7 cellular contexts compared by ENCODE assay signal in the genomic region with DNA sequence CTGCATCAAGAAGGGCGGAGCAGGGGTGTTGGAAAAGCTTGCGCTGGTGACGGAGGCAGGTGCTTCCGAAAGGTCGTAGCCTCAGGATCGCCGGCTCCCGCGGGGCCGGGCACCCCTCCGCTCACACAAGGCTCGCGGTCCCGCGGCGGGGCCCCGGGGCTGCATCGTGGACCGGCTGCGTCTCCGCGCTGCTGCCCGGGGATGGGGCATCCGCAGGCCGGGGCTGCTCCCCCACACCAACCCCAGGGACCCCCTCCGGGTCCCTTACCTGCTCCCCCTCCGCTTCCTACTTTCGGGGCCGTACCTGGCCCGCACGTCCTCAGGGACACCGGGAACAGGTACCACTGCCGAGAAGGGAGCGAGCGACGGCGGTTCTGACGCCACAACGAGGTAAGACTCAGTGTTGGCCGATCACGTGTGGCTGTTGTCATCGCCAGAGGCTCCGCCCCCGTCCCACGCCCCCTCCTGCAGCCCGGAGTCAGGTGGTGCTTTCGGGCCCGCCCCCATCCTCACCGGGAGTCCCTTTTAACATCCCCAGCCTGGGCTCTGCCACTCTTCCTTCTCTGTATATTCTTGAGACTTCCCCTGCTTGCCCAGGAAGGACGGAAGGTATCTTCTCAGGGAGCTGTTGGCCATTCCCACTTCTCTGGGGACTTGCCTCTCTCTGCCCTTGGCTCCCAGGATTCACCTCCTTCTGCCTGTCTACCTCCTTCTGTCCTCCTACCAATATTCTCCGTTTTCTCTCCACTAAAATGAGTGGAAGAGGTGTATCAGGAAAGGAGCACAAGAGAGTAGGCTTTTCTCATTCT. TPM values are rescaled to one million over a fixed set of nuclear protein-coding genes. Genes with fewer than 3 reads are reported as not detected.
DNase-seq lines count a peak whose midpoint lies in the region; ATAC-seq and TF ChIP-seq lines count a peak whose summit lies in the region.

TSS of gene BEX2 (minus strand) at position 399 of the 809 bp plus-strand sequence. CDS start 1,014 bp downstream, outside the sequence.

- peak; percentile 93 for ATAC-seq in GM18519 (IDR thresholded peaks at IDR 0.05; ENCODE audit: low FRiP score, unreplicated experiment)
- ATAC-seq in HG02981 (IDR thresholded peaks at IDR 0.05; ENCODE audit: unreplicated experiment) = peak; percentile 99

- H3K9ac ChIP-seq in endodermal cell (ENCODE audit: extremely low read depth, low read length, poor library complexity, severe bottlenecking) = peak within 1 kb of the TSS; percentile 57

- H3K27ac ChIP-seq in endodermal cell (ENCODE audit: low read depth, low read length) = no peak within 1 kb of the TSS

- no peaks in the 10 kb centered on the region for H3K36me3 Mint-ChIP-seq in endodermal cell (ENCODE audit: low read depth)

- DNase-seq in NCI-H2227 (lab: John Stamatoyannopoulos, UW; ENCODE audit: unreplicated experiment) (peak; percentile 91), endodermal cell (peak; percentile 98)
- DNase-seq in activated CD8-positive, alpha-beta memory T cell treated with anti-CD3 and anti-CD28 coated beads for 48 hours (ENCODE audit: low read depth in 2 of 3, low spot score in 2 of 3) = peak; percentile 23 to 39 (median 33)
- DNase-seq in stimulated activated CD8-positive, alpha-beta memory T cell treated with anti-CD3 and anti-CD28 coated beads, Interleukin-2, amount 100 ng/mL, for 1 hour (ENCODE audit: low read depth in 2 of 2) = peak; percentile 47 to 69

- WGBS in endodermal cell (ENCODE audit: insufficient coverage in 1 of 2, insufficient read length in 1 of 2), 2 experiments = 0% methylated on average over 2 to 50 of the region's 51 CpGs

- H3K4me3 ChIP-seq in endodermal cell (ENCODE audit: low read length) (peak within 1 kb of the TSS; percentile 75), mononuclear cell (ENCODE audit: low read length) (peak within 1 kb of the TSS; percentile 43)

- peak within 1 kb of the TSS; percentile 63 for H3K4me3 Mint-ChIP-seq in endodermal cell

- H3K4me1 ChIP-seq in endodermal cell (ENCODE audit: control insufficient read depth, insufficient read depth, low read length) (no peaks in the 10 kb centered on the region), mononuclear cell (ENCODE audit: insufficient read depth, low read length) (no peaks in the 10 kb centered on the region)

- H3K36me3 ChIP-seq in endodermal cell (ENCODE audit: control insufficient read depth, insufficient read depth, low read length) = no peaks in the 10 kb centered on the region

- no peaks in the 10 kb centered on the region for H3K27me3 ChIP-seq in endodermal cell (ENCODE audit: control insufficient read depth, insufficient read depth, low read length, poor library complexity, severe bottlenecking)
- H3K27me3 ChIP-seq in mononuclear cell (ENCODE audit: insufficient read depth, low read length) = no peaks in the 10 kb centered on the region

- peaks cover 7% of the 10 kb centered on the region for H3K9me3 Mint-ChIP-seq in endodermal cell

- H3K27me3 Mint-ChIP-seq in endodermal cell (ENCODE audit: insufficient read depth) = peaks cover 7% of the 10 kb centered on the region

- TF ChIP-seq CTCF in endodermal cell (conservative IDR thresholded peaks at IDR 0.05) = no peak

- peaks cover 3% of the 10 kb centered on the region for H3K4me1 Mint-ChIP-seq in endodermal cell

- H3K27ac Mint-ChIP-seq in endodermal cell = peak within 1 kb of the TSS; percentile 81

- no peaks in the 10 kb centered on the region for H3K9me3 ChIP-seq in endodermal cell (ENCODE audit: control insufficient read depth, low read length)
- H3K9me3 ChIP-seq in mononuclear cell (ENCODE audit: low read depth, low read length) = no peaks in the 10 kb centered on the region

RNA-seq across cellular contexts. Expression of gene BEX2, which starts in this region (rescaled TPM):
- total RNA-seq in endodermal cell (10 to 100 TPM; 23.6 to 32.3 TPM), mononuclear cell (32.5 TPM)
- polyA plus RNA-seq in endodermal cell (2013, experiment 1 of 2) = 30.5 TPM
- 31.7 TPM for polyA plus RNA-seq in endodermal cell (2013, experiment 2 of 2)

Comparison
In these comparisons a context has a peak if more than half of its experiments do, and no peak if none do; other contexts are left out.
1. DNase-seq: peak in every context shown above with its lines; median percentile 98 in endodermal cell; 91 in NCI-H2227; 58 in stimulated activated CD8-positive, alpha-beta memory T cell treated with anti-CD3 and anti-CD28 coated beads, Interleukin-2, amount 100 ng/mL, for 1 hour; 33 in activated CD8-positive, alpha-beta memory T cell treated with anti-CD3 and anti-CD28 coated beads for 48 hours.